ENCODE assay signal across 13 cellular contexts in the genomic region with DNA sequence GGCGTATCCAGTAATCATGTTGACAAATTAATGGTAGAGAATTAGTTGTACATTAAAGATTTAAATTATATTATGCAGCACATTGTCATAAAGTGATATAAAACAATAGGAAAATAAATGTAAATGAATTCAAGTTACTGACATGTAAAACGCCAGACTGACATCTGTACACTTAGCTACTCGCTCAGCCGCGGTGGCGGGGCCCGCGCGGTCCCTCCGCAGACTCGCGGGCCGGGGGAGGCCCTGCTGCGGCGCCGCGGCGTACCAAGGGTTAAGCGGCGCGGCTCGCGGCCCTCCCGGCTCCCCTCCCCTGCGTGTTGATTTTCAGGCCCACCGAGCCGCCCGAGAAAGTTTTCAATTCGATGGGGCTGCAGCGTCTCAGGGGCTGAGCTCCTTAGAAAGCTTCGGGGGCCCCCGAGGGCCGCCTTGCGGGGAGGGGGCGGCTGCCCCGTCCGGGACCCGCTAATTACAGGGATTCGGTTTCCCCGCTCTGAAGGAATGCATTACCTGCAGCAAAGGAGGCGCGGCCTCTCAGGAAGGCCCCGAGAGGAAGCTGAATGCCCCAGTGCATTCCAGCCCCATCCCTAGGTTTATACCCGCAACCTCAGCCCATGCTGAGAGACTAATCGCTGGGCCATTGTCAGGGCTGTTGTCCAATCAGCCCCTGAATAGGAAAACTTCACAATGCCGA.
DNase-seq lines count a peak whose midpoint lies in the region; ATAC-seq and TF ChIP-seq lines count a peak whose summit lies in the region.
"Had no signal": no experiment of that assay in that cellular context is flagged by ENCODE, and none has a peak within 500 bp of the region (broad histone marks: within the 10 kb centered on the region; RNA-seq: fewer than 3 reads in every experiment).

No MANE protein-coding gene starts in this region.

- H3K9me3 Mint-ChIP-seq in CD4-positive, alpha-beta memory T cell = peaks cover 0 to 10% (median under 1%) of the 10 kb centered on the region in 8 donors
- H3K9me3 Mint-ChIP-seq in naive thymus-derived CD8-positive, alpha-beta T cell = peaks cover 0 to 8% (median 0%) of the 10 kb centered on the region in 9 donors

- peaks cover 45% of the 10 kb centered on the region for H3K27me3 ChIP-seq in CD4-positive, alpha-beta memory T cell (ENCODE audit: insufficient read depth, low read length)
- peaks cover 94% of the 10 kb centered on the region for H3K27me3 ChIP-seq in HUES64 (ENCODE audit: insufficient read depth, low read length)
- H3K27me3 ChIP-seq in ectodermal cell (ENCODE audit: control insufficient read depth, insufficient read depth, low read length, poor library complexity, severe bottlenecking) = peaks cover 100% of the 10 kb centered on the region
- peaks cover 7% of the 10 kb centered on the region for H3K27me3 ChIP-seq in ascending aorta

- H3K27me3 Mint-ChIP-seq in CD4-positive, alpha-beta memory T cell = peaks cover 66 to 69% of the 10 kb centered on the region in 2 donors
- peaks cover 64 to 93% (median 86%) of the 10 kb centered on the region in 5 donors for H3K27me3 Mint-ChIP-seq in naive thymus-derived CD8-positive, alpha-beta T cell

- H3K36me3 ChIP-seq in CD4-positive, alpha-beta memory T cell (ENCODE audit: insufficient read depth, low read length) = no peaks in the 10 kb centered on the region
- H3K36me3 ChIP-seq in HUES64 (ENCODE audit: insufficient read depth, low read length) (no peaks in the 10 kb centered on the region), ectodermal cell (ENCODE audit: control insufficient read depth, insufficient read depth, low read length) (no peaks in the 10 kb centered on the region), ascending aorta (no peaks in the 10 kb centered on the region)

- intact Hi-C loops in CD4-positive, alpha-beta memory T cell (cut with micrococcal nuclease) = no loop called here
- intact Hi-C loops in ascending aorta (cut with DNase I) = no loop called here

- peaks cover 7% of the 10 kb centered on the region for H3K4me1 ChIP-seq in CD4-positive, alpha-beta memory T cell (ENCODE audit: insufficient read depth, low read length)
- H3K4me1 ChIP-seq in HUES64 (ENCODE audit: insufficient read depth, low read length) (peaks cover 73% of the 10 kb centered on the region), ectodermal cell (ENCODE audit: control insufficient read depth, insufficient read depth, low read length) (peaks cover 30% of the 10 kb centered on the region), ascending aorta (no peaks in the 10 kb centered on the region)

- H3K27ac ChIP-seq in CD4-positive, alpha-beta memory T cell (ENCODE audit: low read depth, low read length) = no peak overlapping the region
- peak overlapping the region; percentile 91 for H3K27ac ChIP-seq in HUES64 (ENCODE audit: low read depth, low read length)
- no peak overlapping the region for H3K27ac ChIP-seq in ectodermal cell (ENCODE audit: insufficient read depth, low read depth, low read length, poor library complexity, severe bottlenecking)
- no peak overlapping the region for H3K27ac ChIP-seq in ascending aorta

- peak overlapping the region in 6 of 8 donors; percentile 69 to 82 (median 75) for H3K4me3 Mint-ChIP-seq in CD4-positive, alpha-beta memory T cell
- H3K4me3 Mint-ChIP-seq in naive thymus-derived CD8-positive, alpha-beta T cell = peak overlapping the region; percentile 48 to 85 (median 82)

- H3K4me1 Mint-ChIP-seq in CD4-positive, alpha-beta memory T cell = peaks cover 3 to 20% (median 8%) of the 10 kb centered on the region in 4 donors
- H3K4me1 Mint-ChIP-seq in naive thymus-derived CD8-positive, alpha-beta T cell = peaks cover 8 to 27% (median 19%) of the 10 kb centered on the region in 4 donors

- H3K9ac ChIP-seq in HUES64 (ENCODE audit: low read depth, low read length) = peak overlapping the region; percentile 59

- H3K4me3 ChIP-seq in CD4-positive, alpha-beta memory T cell (ENCODE audit: low read length in 2 of 2) = no peak overlapping the region
- peak overlapping the region; percentile 53 for H3K4me3 ChIP-seq in HUES64 (ENCODE audit: low read length)
- peak overlapping the region; percentile 25 for H3K4me3 ChIP-seq in ectodermal cell (ENCODE audit: insufficient read depth, low read depth, low read length)
- H3K4me3 ChIP-seq in ascending aorta = peak overlapping the region in 1 of 2 donors; percentile 46

- TF ChIP-seq CTCF in ascending aorta (IDR thresholded peaks at IDR 0.05) = no peak

- H3K27ac Mint-ChIP-seq in CD4-positive, alpha-beta memory T cell = no peak overlapping the region
- no peak overlapping the region for H3K27ac Mint-ChIP-seq in naive thymus-derived CD8-positive, alpha-beta T cell
- H3K27ac Mint-ChIP-seq: activated CD4-positive, alpha-beta T cell treated with anti-CD3 and anti-CD28 coated beads for 36 hours had no signal

- CTCF ChIA-PET in CD4-positive, alpha-beta memory T cell (lab: Charles Lee; ENCODE audit: partially characterized antibody) = no interaction called here

- no peak for DNase-seq in CD4-positive, alpha-beta memory T cell
- DNase-seq in naive thymus-derived CD8-positive, alpha-beta T cell = no peak
- no peak for DNase-seq in ascending aorta (ENCODE audit: low spot score in 2 of 2)
- no peak for DNase-seq in anterior cingulate cortex (lab: John Stamatoyannopoulos, UW)
- DNase-seq: activated CD4-positive, alpha-beta T cell treated with anti-CD3 and anti-CD28 coated beads for 36 hours; DMS 273 treated with DMSO at 0.1 percent for 48 hours; MV-4-11; PC-3; posterior cingulate gyrus had no signal

- WGBS in HUES64 = under 1% methylated on average over 45 of the region's 46 CpGs
- 0 to 1% methylated on average over 45 to 46 of the region's 46 CpGs for WGBS in ectodermal cell, 2 experiments

- H3K36me3 Mint-ChIP-seq in CD4-positive, alpha-beta memory T cell = no peaks in the 10 kb centered on the region
- peaks cover 1 to 5% (median 4%) of the 10 kb centered on the region in 3 donors for H3K36me3 Mint-ChIP-seq in naive thymus-derived CD8-positive, alpha-beta T cell

- ATAC-seq in naive thymus-derived CD8-positive, alpha-beta T cell = peak in 1 of 2 donors; percentile 33
- ATAC-seq in HG02642 (IDR thresholded peaks at IDR 0.05; ENCODE audit: poor library complexity, unreplicated experiment) = no peak
- no peak for ATAC-seq in GM19467 (IDR thresholded peaks at IDR 0.05; ENCODE audit: unreplicated experiment)
- ATAC-seq: activated CD4-positive, alpha-beta T cell treated with anti-CD3 and anti-CD28 coated beads for 36 hours; PC-3 had no signal

- POLR2A ChIA-PET in CD4-positive, alpha-beta memory T cell (lab: Charles Lee; ENCODE audit: partially characterized antibody) = no interaction called here
- POLR2A ChIA-PET in naive thymus-derived CD8-positive, alpha-beta T cell (lab: Charles Lee) = no interaction called here

- no peaks in the 10 kb centered on the region for H3K9me3 ChIP-seq in CD4-positive, alpha-beta memory T cell (ENCODE audit: control insufficient read depth in 1 of 2, low read length in 2 of 2)
- H3K9me3 ChIP-seq in HUES64 (ENCODE audit: insufficient read depth, low read depth, low read length) = no peaks in the 10 kb centered on the region
- no peaks in the 10 kb centered on the region for H3K9me3 ChIP-seq in ectodermal cell (ENCODE audit: control insufficient read depth, low read length)
- H3K9me3 ChIP-seq in ascending aorta = no peaks in the 10 kb centered on the region

Comparison
In these comparisons a context has a peak if more than half of its experiments do, and no peak if none do; other contexts are left out.
1. H3K4me3 ChIP-seq: peak in HUES64 (single experiment) and ectodermal cell (single experiment); none in CD4-positive, alpha-beta memory T cell (0 of 2).